In the genomic region with DNA sequence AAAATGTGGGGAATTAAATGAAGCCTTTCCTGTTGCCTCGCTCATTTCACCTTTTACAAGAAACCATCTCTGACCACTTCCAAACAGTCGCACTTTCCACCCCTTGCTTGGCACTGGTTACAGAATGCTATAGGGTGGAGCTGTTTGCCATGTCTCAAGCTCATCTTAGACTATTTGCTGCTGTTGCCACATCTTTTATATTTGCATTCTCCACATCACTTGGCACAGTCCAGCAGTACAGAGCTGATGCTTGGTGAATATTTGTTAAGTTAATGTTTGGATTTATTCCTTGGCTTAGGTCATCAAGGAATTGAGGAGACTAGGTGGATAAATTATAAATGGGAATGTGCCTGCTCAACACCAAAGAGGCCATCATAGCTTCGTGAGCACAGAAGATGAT, we compare ENCODE assay signal across 17 cellular contexts. TPM values are rescaled to one million over a fixed set of nuclear protein-coding genes. Genes with fewer than 3 reads are reported as not detected.
A peak's percentile ranks its signal among the peaks of the same experiment; 100 is the strongest.
DNase-seq lines count a peak whose midpoint lies in the region; ATAC-seq and TF ChIP-seq lines count a peak whose summit lies in the region.
"Had no signal": no experiment of that assay in that cellular context is flagged by ENCODE, and none has a peak within 500 bp of the region (broad histone marks: within the 10 kb centered on the region; RNA-seq: fewer than 3 reads in every experiment).

No MANE protein-coding gene starts in this region.

- no peak overlapping the region for H3K14ac ChIP-seq in IMR-90 (replicated peaks; ENCODE audit: low read depth, low read length)

- peaks cover 12% of the 10 kb centered on the region for H3K4me1 Mint-ChIP-seq in activated CD8-positive, alpha-beta T cell treated with anti-CD3 and anti-CD28 coated beads for 36 hours (ENCODE audit: low read depth)
- H3K4me1 Mint-ChIP-seq in activated CD8-positive, alpha-beta T cell treated with anti-CD3 and anti-CD28 coated beads, Interleukin-2, amount 10 ng/mL, durations not matched to agents 7 days and 5 days (ENCODE audit: low read depth), result peaks cover 12% of the 10 kb centered on the region

- H3K36me3 Mint-ChIP-seq in activated CD8-positive, alpha-beta T cell treated with anti-CD3 and anti-CD28 coated beads for 36 hours (ENCODE audit: low read depth), result no peaks in the 10 kb centered on the region
- no peaks in the 10 kb centered on the region for H3K36me3 Mint-ChIP-seq in activated CD8-positive, alpha-beta T cell treated with anti-CD3 and anti-CD28 coated beads, Interleukin-2, amount 10 ng/mL, durations not matched to agents 7 days and 5 days (ENCODE audit: low read depth)

- CTCF ChIA-PET in activated CD8-positive, alpha-beta T cell treated with anti-CD3 and anti-CD28 coated beads for 36 hours (lab: Charles Lee), result no interaction called here
- CTCF ChIA-PET in activated CD8-positive, alpha-beta T cell treated with anti-CD3 and anti-CD28 coated beads, Interleukin-2, amount 10 ng/mL, durations not matched to agents 7 days and 5 days (lab: Charles Lee), result no interaction called here
- CTCF ChIA-PET in IMR-90 (lab: Yijun Ruan, JAX), result no interaction called here

- H3K9ac ChIP-seq in IMR-90 (ENCODE audit: low read depth, low read length), result no peak overlapping the region

- H3K27ac ChIP-seq in IMR-90 (ENCODE audit: insufficient read depth, low read length) (no peak overlapping the region), spleen (peak overlapping the region in 7 of 8 donors; percentile 7 to 62 (median 35))
- H3K27ac ChIP-seq: Peyer's patch, SJCRH30 had no signal

- H3K9me3 ChIP-seq in IMR-90 (ENCODE audit: control insufficient read depth, insufficient read depth, low read length) (no peaks in the 10 kb centered on the region), spleen (no peaks in the 10 kb centered on the region)
- H3K9me3 ChIP-seq: BE2C, HAP-1, Peyer's patch, SJCRH30 had no signal

- dilution Hi-C loops in IMR-90 (cut with HindIII; ENCODE audit: low sequenced_read_pairs, unreplicated experiment), result no loop called here

- no peak overlapping the region for H2AK5ac ChIP-seq in IMR-90 (ENCODE audit: low read depth, low read length)

- in situ Hi-C loops in IMR-90 (cut with MboI; ENCODE audit: low sequenced_read_pairs), result no loop called here

- no peak overlapping the region for H2AFZ ChIP-seq in IMR-90 (replicated peaks; ENCODE audit: low read length, poor library complexity)

- no peak overlapping the region for H3K56ac ChIP-seq in IMR-90 (ENCODE audit: extremely low read depth, insufficient read depth, low read length)

- H3K4me2 ChIP-seq in IMR-90 (ENCODE audit: low read depth, low read length), result no peak overlapping the region

- no peaks in the 10 kb centered on the region for H3K9me3 Mint-ChIP-seq in activated CD8-positive, alpha-beta T cell treated with anti-CD3 and anti-CD28 coated beads for 36 hours
- no peaks in the 10 kb centered on the region for H3K9me3 Mint-ChIP-seq in activated CD8-positive, alpha-beta T cell treated with anti-CD3 and anti-CD28 coated beads, Interleukin-2, amount 10 ng/mL, durations not matched to agents 7 days and 5 days (ENCODE audit: insufficient read depth)

- H2BK120ac ChIP-seq in IMR-90 (ENCODE audit: low read depth, low read length), result no peak overlapping the region

- no peaks in the 10 kb centered on the region for H3K79me1 ChIP-seq in IMR-90 (ENCODE audit: low read depth in 1 of 2, low read length in 2 of 2)

- TF ChIP-seq POLR2A in IMR-90 (IDR thresholded peaks at IDR 0.05; ENCODE audit: low read depth, low read length), result no peak
- no peak for TF ChIP-seq POLR2A in spleen (IDR thresholded peaks at IDR 0.05)

- H3K27me3 ChIP-seq in IMR-90 (ENCODE audit: control insufficient read depth, insufficient read depth, low read length), result peaks cover 2% of the 10 kb centered on the region; the same call in 1 of the 2 replicates
- H3K27me3 ChIP-seq in spleen (replicated peaks in 1 of 7), result peaks cover 0 to 4% (median 0%) of the 10 kb centered on the region in 7 donors
- H3K27me3 ChIP-seq: BE2C, Peyer's patch, SJCRH30 had no signal

- no peak overlapping the region for H3K4ac ChIP-seq in IMR-90 (ENCODE audit: low read depth, low read length)

- no CpG with 5 or more reads among the region's 3 CpGs for WGBS in IMR-90 (ENCODE audit: extremely low coverage in 2 of 2, insufficient read length in 1 of 2), 2 experiments
- 37 to 56% (median 49%) methylated on average over 3 of the region's 3 CpGs for WGBS in spleen, 5 donors

- no peak for TF ChIP-seq CTCF in activated CD8-positive, alpha-beta T cell treated with anti-CD3 and anti-CD28 coated beads for 36 hours (IDR thresholded peaks at IDR 0.05)
- TF ChIP-seq CTCF in IMR-90 (conservative IDR thresholded peaks at IDR 0.05; ENCODE audit: low read depth, low read length), result no peak
- TF ChIP-seq CTCF in fibroblast of pulmonary artery (IDR thresholded peaks at IDR 0.05; ENCODE audit: low read length, missing control alignments), result no peak
- no peak for TF ChIP-seq CTCF in spleen (IDR thresholded peaks at IDR 0.05 in 8 of 11, conservative IDR thresholded peaks at IDR 0.05 in 3 of 11)

- no peak overlapping the region for H3K27ac Mint-ChIP-seq in activated CD8-positive, alpha-beta T cell treated with anti-CD3 and anti-CD28 coated beads for 36 hours
- no peak overlapping the region for H3K27ac Mint-ChIP-seq in activated CD8-positive, alpha-beta T cell treated with anti-CD3 and anti-CD28 coated beads, Interleukin-2, amount 10 ng/mL, durations not matched to agents 7 days and 5 days

- no peak overlapping the region for H4K8ac ChIP-seq in IMR-90 (ENCODE audit: low read depth in 2 of 2, low read length in 2 of 2)

- no peak overlapping the region for H3K23ac ChIP-seq in IMR-90 (ENCODE audit: low read depth, low read length)

- H3K9me1 ChIP-seq in IMR-90 (ENCODE audit: insufficient read depth, low read length), result no peaks in the 10 kb centered on the region

- no peaks in the 10 kb centered on the region for H4K20me1 ChIP-seq in IMR-90 (ENCODE audit: insufficient read depth, low read length)

- H3K4me1 ChIP-seq in IMR-90 (ENCODE audit: control insufficient read depth, insufficient read depth, low read length) (no peaks in the 10 kb centered on the region), spleen (peaks cover 0 to 43% (median 11%) of the 10 kb centered on the region in 6 donors)
- H3K4me1 ChIP-seq: HAP-1 had no signal

- no TSS peak for BruUV-seq in IMR-90 (replicated peaks; lab: Mats Ljungman, UMichigan)

- no peak overlapping the region for H2AK9ac ChIP-seq in IMR-90 (replicated peaks; ENCODE audit: low read depth, low read length, poor library complexity)

- H3K4me3 Mint-ChIP-seq in activated CD8-positive, alpha-beta T cell treated with anti-CD3 and anti-CD28 coated beads for 36 hours, result no peak overlapping the region
- H3K4me3 Mint-ChIP-seq in activated CD8-positive, alpha-beta T cell treated with anti-CD3 and anti-CD28 coated beads, Interleukin-2, amount 10 ng/mL, durations not matched to agents 7 days and 5 days, result no peak overlapping the region

- no peak overlapping the region for H3K18ac ChIP-seq in IMR-90 (ENCODE audit: low read depth, low read length)

- peak; percentile 4 for DNase-seq in activated CD8-positive, alpha-beta T cell treated with anti-CD3 and anti-CD28 coated beads for 36 hours
- no peak for DNase-seq in activated CD8-positive, alpha-beta T cell treated with anti-CD3 and anti-CD28 coated beads, Interleukin-2, amount 10 ng/mL, durations not matched to agents 7 days and 5 days
- DNase-seq in IMR-90 (no peak), fibroblast of pulmonary artery (ENCODE audit: low read depth) (peak; percentile 63), spleen (no peak), hepatic stellate cell (ENCODE audit: low spot score) (no peak)
- DNase-seq: BE2C, DMS53, MV-4-11, NCI-H524 treated with DMSO at 0.1 percent for 48 hours, NCI-H82, Peyer's patch, SJCRH30 had no signal

- H3K27me3 Mint-ChIP-seq in activated CD8-positive, alpha-beta T cell treated with anti-CD3 and anti-CD28 coated beads for 36 hours, result no peaks in the 10 kb centered on the region
- peaks cover 5% of the 10 kb centered on the region for H3K27me3 Mint-ChIP-seq in activated CD8-positive, alpha-beta T cell treated with anti-CD3 and anti-CD28 coated beads, Interleukin-2, amount 10 ng/mL, durations not matched to agents 7 days and 5 days (ENCODE audit: low read depth)

- no peak for TF ChIP-seq RAD21 in IMR-90 (IDR thresholded peaks at IDR 0.05; ENCODE audit: low read length)

- no peak overlapping the region for H4K91ac ChIP-seq in IMR-90 (ENCODE audit: insufficient read depth, low read depth, low read length)

- POLR2A ChIA-PET in activated CD8-positive, alpha-beta T cell treated with anti-CD3 and anti-CD28 coated beads for 36 hours (lab: Charles Lee), result no interaction called here
- POLR2A ChIA-PET in activated CD8-positive, alpha-beta T cell treated with anti-CD3 and anti-CD28 coated beads, Interleukin-2, amount 10 ng/mL, durations not matched to agents 7 days and 5 days (lab: Charles Lee), result no interaction called here
- POLR2A ChIA-PET in IMR-90 (lab: Charles Lee; ENCODE audit: unreplicated experiment), result no interaction called here

- H3K36me3 ChIP-seq in IMR-90 (ENCODE audit: control insufficient read depth, insufficient read depth, low read length) (no peaks in the 10 kb centered on the region), spleen (no peaks in the 10 kb centered on the region)
- H3K36me3 ChIP-seq: BE2C, HAP-1, Peyer's patch, SJCRH30 had no signal

- H2BK5ac ChIP-seq in IMR-90 (ENCODE audit: low read depth, low read length, poor library complexity, severe bottlenecking), result no peak overlapping the region

- no peak overlapping the region for H2BK20ac ChIP-seq in IMR-90 (ENCODE audit: low read depth, low read length)

- no peak for ATAC-seq in activated CD8-positive, alpha-beta T cell treated with anti-CD3 and anti-CD28 coated beads for 36 hours
- no peak for ATAC-seq in activated CD8-positive, alpha-beta T cell treated with anti-CD3 and anti-CD28 coated beads, Interleukin-2, amount 10 ng/mL, durations not matched to agents 7 days and 5 days
- ATAC-seq in IMR-90 (ENCODE audit: low read depth) (peak; percentile 27; the same call in 1 of the 2 replicates), HG02973 (IDR thresholded peaks at IDR 0.05; ENCODE audit: unreplicated experiment) (no peak), HG03342 (IDR thresholded peaks at IDR 0.05; ENCODE audit: unreplicated experiment) (no peak)

- intact Hi-C loops in activated CD8-positive, alpha-beta T cell treated with anti-CD3 and anti-CD28 coated beads for 36 hours (cut with micrococcal nuclease), result no loop called here
- intact Hi-C loops in IMR-90 (cut with micrococcal nuclease), result no loop called here
- intact Hi-C loops in spleen (cut with DNase I; ENCODE audit: low total_unique reads), result no loop called here

- no peak overlapping the region for H4K5ac ChIP-seq in IMR-90 (ENCODE audit: low read depth, low read length)

- no peak overlapping the region for H2BK15ac ChIP-seq in IMR-90 (ENCODE audit: low read depth, low read length)

- H3K4me3 ChIP-seq in IMR-90 (ENCODE audit: insufficient read depth, low read depth, low read length), result no peak overlapping the region
- no peak overlapping the region for H3K4me3 ChIP-seq in fibroblast of pulmonary artery (replicated peaks; ENCODE audit: low read depth, low read length)
- H3K4me3 ChIP-seq in spleen, result no peak overlapping the region
- H3K4me3 ChIP-seq: HAP-1, Peyer's patch, SJCRH30 had no signal

RNA-seq across cellular contexts. Expression of a gene that starts 53.2 kb away (rescaled TPM):
- not detected for total RNA-seq in activated CD8-positive, alpha-beta T cell treated with anti-CD3 and anti-CD28 coated beads for 36 hours
- total RNA-seq in activated CD8-positive, alpha-beta T cell treated with anti-CD3 and anti-CD28 coated beads, Interleukin-2, amount 10 ng/mL, durations not matched to agents 7 days and 5 days, result not detected
- under 0.01 TPM in 1 of 2 replicates, not detected in the other for total RNA-seq in IMR-90 (2012; rRNA removed)
- polyA plus RNA-seq in IMR-90 (2012; rRNA removed), result 0.03 TPM in 1 of 2 replicates, not detected in the other
- polyA plus RNA-seq in IMR-90 (2012; cell fraction: cytosol; rRNA removed), result 0.02 TPM in 1 of 2 replicates, not detected in the other
- 0.15 TPM in 1 of 2 replicates, not detected in the other for polyA plus RNA-seq in IMR-90 (2012; cell fraction: nucleus; rRNA removed; ENCODE audit: low replicate concordance)
- total RNA-seq in spleen, result 10 to 100 TPM in 4 of 7 donors, 1 to 10 TPM in 3; 6.1 to 41.7 (median 11.1) TPM
- 1 to 10 TPM; 1.7 to 3.1 (median 1.9) TPM for polyA plus RNA-seq in spleen
- total RNA-seq: A172, SJCRH30 had no signal

Comparison
In these comparisons a context has a peak if more than half of its experiments do, and no peak if none do; other contexts are left out.
1. DNase-seq: peak in activated CD8-positive, alpha-beta T cell treated with anti-CD3 and anti-CD28 coated beads for 36 hours (single experiment) and fibroblast of pulmonary artery (single experiment); none in activated CD8-positive, alpha-beta T cell treated with anti-CD3 and anti-CD28 coated beads, Interleukin-2, amount 10 ng/mL, durations not matched to agents 7 days and 5 days (single experiment), IMR-90 (single experiment), spleen (single experiment) and hepatic stellate cell (single experiment).